Comparison of ENCODE assay signal across 8 cellular contexts in genomic region chr17:3802461-3803307, GRCh38. TPM values are rescaled to one million over a fixed set of nuclear protein-coding genes. Genes with fewer than 3 reads are reported as not detected.
A peak's percentile ranks its signal among the peaks of the same experiment; 100 is the strongest.
DNase-seq lines count a peak whose midpoint lies in the region; ATAC-seq, FAIRE-seq and TF ChIP-seq lines count a peak whose summit lies in the region.
"Had no signal": no experiment of that assay in that cellular context is flagged by ENCODE, and none has a peak within 500 bp of the region (broad histone marks: within the 10 kb centered on the region; RNA-seq: fewer than 3 reads in every experiment).

No MANE protein-coding gene starts in this region.

- peak; percentile 20 for TF ChIP-seq RAD21 in HepG2 (CRISPR knock-in tag; IDR thresholded peaks at IDR 0.05)

- in situ Hi-C loops in HepG2 (cut with HindIII; ENCODE audit: extremely low pct_ligation_motif_present, low pct_unique_long_range_greater_than_20kb), result no loop called here

- H3K27me3 ChIP-seq in HepG2 (ENCODE audit: control insufficient read depth in 1 of 2, insufficient read depth in 2 of 2, low read length in 2 of 2) (no peaks in the 10 kb centered on the region), thyroid gland (no peaks in the 10 kb centered on the region)

- TSS peak; percentile 76 for BruUV-seq in HepG2 (replicated peaks; lab: Mats Ljungman, UMichigan)

- H3K4me1 ChIP-seq in HepG2 (ENCODE audit: insufficient read depth, low read length), result peaks cover 90% of the 10 kb centered on the region
- H3K4me1 ChIP-seq in thyroid gland, result peaks cover 5 to 15% of the 10 kb centered on the region in 2 donors

- TF ChIP-seq POLR2A in HepG2 (IDR thresholded peaks at IDR 0.05; ENCODE audit: insufficient read depth in 1 of 2, low read depth in 2 of 2, low read length in 2 of 2) (peak; percentile 51 to 70; a peak in 3 of 4 replicates), thyroid gland (IDR thresholded peaks at IDR 0.05) (no peak)

- POLR2A ChIA-PET in HepG2 (lab: Yijun Ruan, JAX), result interaction anchor here (0.6 to 5.9 kb wide), 13 partner anchors 8 to 135 kb away, joined by 3 to 39 read pairs (median 4); partner anchors contain the start of genes CAMKK1, HASPIN and NCBP3

- TF ChIP-seq CTCF in brain (conservative IDR thresholded peaks at IDR 0.05), result no peak
- peak; percentile 31; the same call in 1 of the 2 replicates for TF ChIP-seq CTCF in HepG2 (CRISPR knock-in tag; IDR thresholded peaks at IDR 0.05)
- no peak for TF ChIP-seq CTCF in thyroid gland (IDR thresholded peaks at IDR 0.05)

- no peaks in the 10 kb centered on the region for H3K79me2 ChIP-seq in HepG2 (ENCODE audit: insufficient read depth, low read length)

- H3K27ac ChIP-seq in HepG2 (ENCODE audit: extremely low read length, insufficient read depth, low read length) (peak overlapping the region; percentile 98), thyroid gland (peak overlapping the region; percentile 46 to 55 (median 54))

- H3K4me3 ChIP-seq in HepG2 (replicated peaks in 1 of 3; ENCODE audit: insufficient read depth in 1 of 3, low read depth in 2 of 3, low read length in 3 of 3), result peak overlapping the region in 2 of 3 experiments; percentile 8 to 52; a peak in 2 of 6 replicates
- no peak overlapping the region for H3K4me3 ChIP-seq in thyroid gland (replicated peaks in 1 of 3)

- H3K4me1 Mint-ChIP-seq in brain, result no peaks in the 10 kb centered on the region

- no peak overlapping the region for H3K4me3 Mint-ChIP-seq in brain

- DNase-seq in HT1080 (ENCODE audit: low read depth) (peak; percentile 91), HepG2 (ENCODE audit: low spot score) (peak; percentile 100), thyroid gland (peak in 1 of 2 donors; percentile 27), DMS 273 treated with DMSO at 0.1 percent for 48 hours (lab: John Stamatoyannopoulos, UW) (no peak), NCI-H1694 treated with DMSO at 0.1 percent for 48 hours (lab: John Stamatoyannopoulos, UW) (no peak)
- DNase-seq in activated CD4-positive, CD25-positive, alpha-beta regulatory T cell (lab: John Stamatoyannopoulos, UW), result no peak
- DNase-seq: NCI-H526 treated with DMSO at 0.1 percent for 48 hours had no signal

- no peaks in the 10 kb centered on the region for H3K9me3 Mint-ChIP-seq in brain

- ATAC-seq in HepG2, result peak; percentile 81

- H3K36me3 Mint-ChIP-seq in brain, result peaks cover 17% of the 10 kb centered on the region

- peak overlapping the region in 4 of 5 experiments; percentile 6 to 51 (median 18) for H3K27ac Mint-ChIP-seq in brain

- peak; percentile 96 to 99 for TF ChIP-seq EP300 in HepG2 (IDR thresholded peaks at IDR 0.05; ENCODE audit: low read depth in 2 of 2, low read length in 2 of 2)
- peak; percentile 99 for TF ChIP-seq EP300 in HepG2 (CRISPR knock-in tag; IDR thresholded peaks at IDR 0.05; ENCODE audit: borderline replicate concordance)

- peaks cover 0 to 3% of the 10 kb centered on the region in 2 experiments; a peak in 1 of 5 replicates for H3K36me3 ChIP-seq in HepG2 (replicated peaks in 1 of 2; ENCODE audit: control insufficient read depth in 1 of 2, insufficient read depth in 2 of 2, low read length in 2 of 2)
- peaks cover 0 to 8% of the 10 kb centered on the region in 2 donors for H3K36me3 ChIP-seq in thyroid gland

- H3K9ac ChIP-seq in HepG2 (ENCODE audit: insufficient read depth, low read depth, low read length), result peak overlapping the region; percentile 76

- no peak overlapping the region for H2AFZ ChIP-seq in HepG2 (ENCODE audit: low read length)

- WGBS in HepG2 (ENCODE audit: low lambda C conversion rate), result under 1% methylated on average over 19 of the region's 19 CpGs
- 63 to 73% methylated on average over 16 to 19 of the region's 19 CpGs for WGBS in thyroid gland, 2 donors

- no peaks in the 10 kb centered on the region for H4K20me1 ChIP-seq in HepG2 (ENCODE audit: insufficient read depth, low read length)

- peak; percentile 99 for FAIRE-seq in HepG2 (lab: Jason Lieb, UNC)

- intact Hi-C loops in HepG2 (cut with micrococcal nuclease; ENCODE audit: unreplicated experiment), result loop anchor here (1.0 kb wide), 1 partner anchor 8 kb away; no protein-coding TSS in a partner anchor
- intact Hi-C loops in thyroid gland (cut with DNase I), result no loop called here

- H3K4me2 ChIP-seq in HepG2 (ENCODE audit: low read depth, low read length), result peak overlapping the region; percentile 74

- H3K9me3 ChIP-seq in HepG2 (ENCODE audit: low read length), result no peaks in the 10 kb centered on the region
- no peaks in the 10 kb centered on the region for H3K9me3 ChIP-seq in thyroid gland

- peaks cover 2% of the 10 kb centered on the region for H3K27me3 Mint-ChIP-seq in brain

- CTCF ChIA-PET in HepG2 (lab: Yijun Ruan, JAX; ENCODE audit: low intra/inter-chr PET ratio, low total read pairs), result no interaction called here

TF ChIP-seq in HepG2, 621 proteins besides CTCF, POLR2A, EP300 and RAD21 (continues in another document):
- peak; percentile 75; the same call in 1 of the 2 replicates for TF ChIP-seq KDM4B (CRISPR knock-in tag; IDR thresholded peaks at IDR 0.05)

RNA-seq across cellular contexts. Expression of gene ITGAE, which starts 1.7 kb away (rescaled TPM):
- 26.9 and 34.0 TPM in 2 replicates for total RNA-seq in HT1080 (2014; rRNA removed; shearing (Covaris generic))
- polyA plus RNA-seq in HT1080 (2015; cell fraction: cytosol; rRNA removed), result 29.1 and 35.0 TPM in 2 replicates
- 20.6 and 23.2 TPM in 2 replicates for polyA plus RNA-seq in HT1080 (2015; cell fraction: nucleus; rRNA removed)
- polyA plus RNA-seq in brain (ENCODE audit: insufficient read depth, low read depth, low replicate concordance) (20.9 TPM), HepG2 (2011; rRNA removed) (38.2 and 42.3 TPM in 2 replicates)
- total RNA-seq in HepG2 (2016; rRNA removed; fragmentation: Illumina TruSeq; extraction: Trizol) (49.0 and 56.3 TPM in 2 replicates), thyroid gland (10 to 100 TPM in 3 of 4 donors, 1 to 10 TPM in 1; 5.5 to 31.9 (median 19.4) TPM)
- 99.2 and 118 TPM in 2 replicates for total RNA-seq in HepG2 (2016; cell fraction: cytosol; rRNA removed; fragmentation: Illumina TruSeq; extraction: Trizol; ENCODE audit: low read depth)
- total RNA-seq in HepG2 (2016; cell fraction: insoluble cytoplasmic fraction; rRNA removed; fragmentation: Illumina TruSeq; extraction: Trizol), result 54.9 and 56.5 TPM in 2 replicates
- total RNA-seq in HepG2 (2016; cell fraction: membrane; rRNA removed; fragmentation: Illumina TruSeq; extraction: Trizol), result 121 and 124 TPM in 2 replicates
- total RNA-seq in HepG2 (2016; cell fraction: nucleus; rRNA removed; fragmentation: Illumina TruSeq; extraction: Trizol), result 18.5 and 22.4 TPM in 2 replicates
- 28.2 and 31.0 TPM in 2 replicates for polyA plus RNA-seq in HepG2 (2011; cell fraction: cytosol; rRNA removed)
- polyA plus RNA-seq in HepG2 (2011; cell fraction: nucleus; rRNA removed), result 13.3 and 15.2 TPM in 2 replicates
- polyA plus RNA-seq in HepG2 (2012), result 19.1 and 24.6 TPM in 2 replicates
- 110 and 139 TPM in 2 replicates for polyA plus RNA-seq in HepG2 (2016; cell fraction: cytosol; fragmentation: Illumina TruSeq; extraction: Trizol; ENCODE audit: low read depth)
- polyA plus RNA-seq in HepG2 (2016; cell fraction: insoluble cytoplasmic fraction; fragmentation: Illumina TruSeq; extraction: Trizol; ENCODE audit: low read depth), result 46.7 and 46.9 TPM in 2 replicates
- 90.3 and 104 TPM in 2 replicates for polyA plus RNA-seq in HepG2 (2016; cell fraction: membrane; fragmentation: Illumina TruSeq; extraction: Trizol; ENCODE audit: low read depth)
- 36.8 and 38.1 TPM in 2 replicates for polyA plus RNA-seq in HepG2 (2016; cell fraction: nucleus; fragmentation: Illumina TruSeq; extraction: Trizol; ENCODE audit: insufficient read depth, low read depth)
- polyA minus RNA-seq in HepG2 (2011; rRNA and poly(A)+ RNA removed; ENCODE audit: low replicate concordance), result 7.6 and 11.0 TPM in 2 replicates
- polyA minus RNA-seq in HepG2 (2011; cell fraction: cytosol; rRNA and poly(A)+ RNA removed), result 2.8 and 3.8 TPM in 2 replicates
- polyA minus RNA-seq in HepG2 (2011; cell fraction: nucleus; rRNA and poly(A)+ RNA removed), result 11.7 and 12.6 TPM in 2 replicates

RNA-seq across cellular contexts. Expression of gene NCBP3, which starts 43.4 kb away (rescaled TPM):
- 20.5 and 23.6 TPM in 2 replicates for total RNA-seq in HT1080 (2014; rRNA removed; shearing (Covaris generic))
- 12.3 and 13.6 TPM in 2 replicates for polyA plus RNA-seq in HT1080 (2015; cell fraction: cytosol; rRNA removed)
- 73.5 and 81.9 TPM in 2 replicates for polyA plus RNA-seq in HT1080 (2015; cell fraction: nucleus; rRNA removed)
- 30.7 TPM for polyA plus RNA-seq in brain (ENCODE audit: insufficient read depth, low read depth, low replicate concordance)
- total RNA-seq in HepG2 (2016; rRNA removed; fragmentation: Illumina TruSeq; extraction: Trizol), result 20.6 and 24.8 TPM in 2 replicates
- 3.9 and 4.8 TPM in 2 replicates for total RNA-seq in HepG2 (2016; cell fraction: cytosol; rRNA removed; fragmentation: Illumina TruSeq; extraction: Trizol; ENCODE audit: low read depth)
- total RNA-seq in HepG2 (2016; cell fraction: insoluble cytoplasmic fraction; rRNA removed; fragmentation: Illumina TruSeq; extraction: Trizol), result 21.8 and 23.5 TPM in 2 replicates
- 7.8 and 9.5 TPM in 2 replicates for total RNA-seq in HepG2 (2016; cell fraction: membrane; rRNA removed; fragmentation: Illumina TruSeq; extraction: Trizol)
- 30.1 and 35.2 TPM in 2 replicates for total RNA-seq in HepG2 (2016; cell fraction: nucleus; rRNA removed; fragmentation: Illumina TruSeq; extraction: Trizol)
- 16.6 and 19.5 TPM in 2 replicates for polyA plus RNA-seq in HepG2 (2011; rRNA removed)
- 4.6 and 5.5 TPM in 2 replicates for polyA plus RNA-seq in HepG2 (2011; cell fraction: cytosol; rRNA removed)
- 27.4 and 36.6 TPM in 2 replicates for polyA plus RNA-seq in HepG2 (2011; cell fraction: nucleus; rRNA removed)
- 22.5 and 26.0 TPM in 2 replicates for polyA plus RNA-seq in HepG2 (2012)
- polyA plus RNA-seq in HepG2 (2016; cell fraction: cytosol; fragmentation: Illumina TruSeq; extraction: Trizol; ENCODE audit: low read depth), result 1.2 and 1.9 TPM in 2 replicates
- polyA plus RNA-seq in HepG2 (2016; cell fraction: insoluble cytoplasmic fraction; fragmentation: Illumina TruSeq; extraction: Trizol; ENCODE audit: low read depth), result 22.8 and 23.0 TPM in 2 replicates
- 4.1 and 4.3 TPM in 2 replicates for polyA plus RNA-seq in HepG2 (2016; cell fraction: membrane; fragmentation: Illumina TruSeq; extraction: Trizol; ENCODE audit: low read depth)
- 77.0 and 80.1 TPM in 2 replicates for polyA plus RNA-seq in HepG2 (2016; cell fraction: nucleus; fragmentation: Illumina TruSeq; extraction: Trizol; ENCODE audit: insufficient read depth, low read depth)
- 8.7 and 10.7 TPM in 2 replicates for polyA minus RNA-seq in HepG2 (2011; rRNA and poly(A)+ RNA removed; ENCODE audit: low replicate concordance)
- 3.4 and 5.1 TPM in 2 replicates for polyA minus RNA-seq in HepG2 (2011; cell fraction: cytosol; rRNA and poly(A)+ RNA removed)
- 42.4 and 49.2 TPM in 2 replicates for polyA minus RNA-seq in HepG2 (2011; cell fraction: nucleus; rRNA and poly(A)+ RNA removed)
- total RNA-seq in thyroid gland, result 100 to 1,000 TPM in 1 of 4 donors, 10 to 100 TPM in 3; 28.4 to 265 (median 36.1) TPM

Comparison
In these comparisons a context has a peak if more than half of its experiments do, and no peak if none do; other contexts are left out.
1. DNase-seq: peak in HT1080 (single experiment) and HepG2 (single experiment); none in activated CD4-positive, CD25-positive, alpha-beta regulatory T cell (0 of 4), DMS 273 treated with DMSO at 0.1 percent for 48 hours (single experiment) and NCI-H1694 treated with DMSO at 0.1 percent for 48 hours (single experiment).
2. H3K4me3 ChIP-seq: peak in HepG2 (2 of 3); none in thyroid gland (0 of 3).
3. POLR2A ChIP-seq: peak in HepG2 (2 of 2); none in thyroid gland (0 of 2).